Comparison of ENCODE assay signal across 8 cellular contexts in genomic region chr1:34866762-34867109, GRCh38. TPM values are rescaled to one million over a fixed set of nuclear protein-coding genes. Genes with fewer than 3 reads are reported as not detected.
DNase-seq lines count a peak whose midpoint lies in the region; ATAC-seq lines count a peak whose summit lies in the region.

No MANE protein-coding gene starts in this region.

- peak overlapping the region; percentile 99 for H2AFZ ChIP-seq in GM23248

- H3K36me3 ChIP-seq in GM23248 (ENCODE audit: low read depth), result no peaks in the 10 kb centered on the region

- intact Hi-C loops in right cardiac atrium (cut with DNase I), result loop anchor here in 3 of 4 donors (5.0 kb wide), 1 partner anchor 79 kb away; no protein-coding TSS in a partner anchor

- H3K9ac ChIP-seq in GM23248, result peak overlapping the region; percentile 83

- H3K9me3 Mint-ChIP-seq in stimulated activated naive B cell treated with anti-CD40 and anti-IgM and Interleukin-4, amounts not matched to agents 10 μg/mL and 1 μg/mL and 100 μg/mL, for 72 hours, result no peaks in the 10 kb centered on the region

- peak overlapping the region; percentile 85 for H3K4me3 ChIP-seq in GM23248
- H3K4me3 ChIP-seq in right cardiac atrium (ENCODE audit: low read length), result peak overlapping the region; percentile 56

- peaks cover 2% of the 10 kb centered on the region for H3K36me3 Mint-ChIP-seq in T-helper 17 cell (ENCODE audit: low read depth)
- no peaks in the 10 kb centered on the region for H3K36me3 Mint-ChIP-seq in stimulated activated naive B cell treated with anti-CD40 and anti-IgM and Interleukin-4, amounts not matched to agents 10 μg/mL and 1 μg/mL and 100 μg/mL, for 72 hours

- peaks cover 27% of the 10 kb centered on the region for H3K4me1 Mint-ChIP-seq in T-helper 17 cell
- peaks cover 22 to 56% of the 10 kb centered on the region in 2 donors for H3K4me1 Mint-ChIP-seq in stimulated activated naive B cell treated with anti-CD40 and anti-IgM and Interleukin-4, amounts not matched to agents 10 μg/mL and 1 μg/mL and 100 μg/mL, for 72 hours

- H3K79me2 ChIP-seq in GM23248 (ENCODE audit: insufficient read depth), result no peaks in the 10 kb centered on the region

- no peaks in the 10 kb centered on the region for H3K9me2 ChIP-seq in GM23248 (ENCODE audit: insufficient read depth)

- 32% methylated on average over 8 to 9 of the region's 9 CpGs for whole genome bisulfite sequencing in GM23248 (ENCODE audit: low coverage in 1 of 2, low lambda C conversion rate in 2 of 2, missing lambda C conversion rate in 2 of 2), 2 experiments
- 26% methylated on average over 9 of the region's 9 CpGs for WGBS in right cardiac atrium

- no peak overlapping the region for H3K27ac ChIP-seq in GM23248
- no peak overlapping the region for H3K27ac ChIP-seq in right cardiac atrium (ENCODE audit: low read length)

- H3K4me3 Mint-ChIP-seq in T-helper 17 cell, result peak overlapping the region; percentile 89
- peak overlapping the region; percentile 86 to 93 for H3K4me3 Mint-ChIP-seq in stimulated activated naive B cell treated with anti-CD40 and anti-IgM and Interleukin-4, amounts not matched to agents 10 μg/mL and 1 μg/mL and 100 μg/mL, for 72 hours

- peak overlapping the region; percentile 54 for H3K27ac Mint-ChIP-seq in T-helper 17 cell
- H3K27ac Mint-ChIP-seq in stimulated activated naive B cell treated with anti-CD40 and anti-IgM and Interleukin-4, amounts not matched to agents 10 μg/mL and 1 μg/mL and 100 μg/mL, for 72 hours, result peak overlapping the region; percentile 97

- no peaks in the 10 kb centered on the region for H3K9me3 ChIP-seq in GM23248 (ENCODE audit: low read depth)
- no peaks in the 10 kb centered on the region for H3K9me3 ChIP-seq in T-helper 17 cell (ENCODE audit: control insufficient read depth, low read length, poor library complexity, severe bottlenecking)
- no peaks in the 10 kb centered on the region for H3K9me3 ChIP-seq in right cardiac atrium (ENCODE audit: control insufficient read depth, low read length)

- ATAC-seq in T-helper 17 cell (peak; percentile 29), right cardiac atrium (no peak), GM21526 (IDR thresholded peaks at IDR 0.05; ENCODE audit: low FRiP score, unreplicated experiment) (no peak)
- ATAC-seq in stimulated activated naive B cell treated with anti-CD40 and anti-IgM and Interleukin-4, amounts not matched to agents 10 μg/mL and 1 μg/mL and 100 μg/mL, for 72 hours (replicated peaks), result no peak

- H3K27me3 Mint-ChIP-seq in T-helper 17 cell, result peaks cover 13% of the 10 kb centered on the region
- no peaks in the 10 kb centered on the region for H3K27me3 Mint-ChIP-seq in stimulated activated naive B cell treated with anti-CD40 and anti-IgM and Interleukin-4, amounts not matched to agents 10 μg/mL and 1 μg/mL and 100 μg/mL, for 72 hours

- DNase-seq in GM23248, result no peak
- no peak for DNase-seq in T-helper 17 cell
- DNase-seq in right cardiac atrium, result no peak
- no peak for DNase-seq in stimulated activated naive B cell treated with anti-CD40 and anti-IgM and Interleukin-4, amounts not matched to agents 10 μg/mL and 1 μg/mL and 100 μg/mL, for 72 hours
- no peak for DNase-seq in GM19238 (ENCODE audit: insufficient read length, low spot score)
- no peak for DNase-seq in epidermal melanocyte (ENCODE audit: insufficient read length, low spot score)
- no peak for DNase-seq in NCI-H226

- H3K27me3 ChIP-seq in GM23248 (replicated peaks; ENCODE audit: insufficient read depth) (no peaks in the 10 kb centered on the region; the same call in 1 of the 2 replicates), right cardiac atrium (ENCODE audit: control insufficient read depth, insufficient read depth) (no peaks in the 10 kb centered on the region)

- H3K4me2 ChIP-seq in GM23248 (ENCODE audit: unreplicated experiment), result peak overlapping the region; percentile 87

- H3F3A ChIP-seq in GM23248 (ENCODE audit: insufficient read depth), result no peaks in the 10 kb centered on the region

- no peaks in the 10 kb centered on the region for H4K20me1 ChIP-seq in GM23248 (ENCODE audit: insufficient read depth)

- H3K4me1 ChIP-seq in GM23248 (ENCODE audit: insufficient read depth) (no peaks in the 10 kb centered on the region), right cardiac atrium (ENCODE audit: control insufficient read depth, insufficient read depth, low read length) (no peaks in the 10 kb centered on the region)

- in situ Hi-C loops in GM23248 (cut with MboI), result no loop called here

RNA-seq across cellular contexts. Expression of gene SMIM12, which starts 7.2 kb away (rescaled TPM):
- total RNA-seq in GM23248 (2014; rRNA removed; shearing (Covaris generic)), result 17.9 and 20.4 TPM in 2 replicates
- 50.1 and 51.6 TPM in 2 replicates for polyA plus RNA-seq in GM23248 (2016; fragmentation: Nextera tagmentation; extraction: Ambion mirVana)
- 10 to 100 TPM; 29.6 to 39.2 TPM for total RNA-seq in T-helper 17 cell
- 10 to 100 TPM; 39.2 to 58.7 (median 40.8) TPM for total RNA-seq in right cardiac atrium
- polyA plus RNA-seq in right cardiac atrium, result 35.3 TPM
